8 cellular contexts compared by ENCODE assay signal in genomic region chr2:37325625-37326071, GRCh38. TPM values are rescaled to one million over a fixed set of nuclear protein-coding genes. Genes with fewer than 3 reads are reported as not detected.
DNase-seq lines count a peak whose midpoint lies in the region; ATAC-seq and TF ChIP-seq lines count a peak whose summit lies in the region.

No MANE protein-coding gene starts in this region.

- no peaks in the 10 kb centered on the region for H3K27me3 ChIP-seq in rectal smooth muscle tissue (ENCODE audit: control insufficient read depth, insufficient read depth, low read length)

- H3K36me3 ChIP-seq in rectal smooth muscle tissue (ENCODE audit: control insufficient read depth, insufficient read depth, low read length): no peaks in the 10 kb centered on the region

- peak overlapping the region; percentile 80 to 99 (median 87) for H3K4me3 Mint-ChIP-seq in T-cell

- no peaks in the 10 kb centered on the region for H3K36me3 Mint-ChIP-seq in T-cell

- POLR2A ChIA-PET in T-cell (lab: Charles Lee): interaction anchor here (0.6 to 0.7 kb wide), 2 partner anchors 71 to 1459 kb away, joined by 3 read pairs; no protein-coding TSS in a partner anchor

- peaks cover 34 to 41% (median 38%) of the 10 kb centered on the region in 3 donors for H3K4me1 Mint-ChIP-seq in T-cell

- no peak for ATAC-seq in T-cell (replicated peaks in 1 of 4)
- no peak for ATAC-seq in GM21367 (IDR thresholded peaks at IDR 0.05; ENCODE audit: unreplicated experiment)
- no peak for ATAC-seq in HG02623 (IDR thresholded peaks at IDR 0.05; ENCODE audit: unreplicated experiment)

- peak overlapping the region; percentile 50 for H3K4me3 ChIP-seq in GM12865 (ENCODE audit: low read depth, low read length)
- peak overlapping the region; percentile 83 to 92 for H3K4me3 ChIP-seq in foreskin fibroblast (ENCODE audit: low read depth in 1 of 2, low read length in 2 of 2)
- H3K4me3 ChIP-seq in rectal smooth muscle tissue (ENCODE audit: low read length): peak overlapping the region; percentile 90

- DNase-seq in GM12865 (ENCODE audit: low read depth) (no peak), T-cell (no peak), foreskin fibroblast (no peak), putamen (ENCODE audit: low spot score) (no peak), superior temporal gyrus (ENCODE audit: extremely low spot score) (no peak)

- CTCF ChIA-PET in T-cell (lab: Charles Lee): interaction anchor here in 1 of 2 donors (0.6 to 1.0 kb wide), 3 partner anchors 19 to 71 kb away, joined by 3 to 5 read pairs (median 4); partner anchors contain the start of gene QPCT

- peaks cover 3 to 20% of the 10 kb centered on the region in 2 donors for H3K27me3 Mint-ChIP-seq in T-cell

- no peaks in the 10 kb centered on the region for H3K9me3 Mint-ChIP-seq in T-cell

- H3K4me1 ChIP-seq in rectal smooth muscle tissue (ENCODE audit: control insufficient read depth, insufficient read depth, low read length): peaks cover 5% of the 10 kb centered on the region

- no peak overlapping the region for H3K9ac ChIP-seq in rectal smooth muscle tissue (ENCODE audit: low read length)

- no peak for TF ChIP-seq CTCF in GM12865 (IDR thresholded peaks at IDR 0.05; ENCODE audit: insufficient read depth, low read depth, low read length, missing control alignments)
- TF ChIP-seq CTCF in foreskin fibroblast (IDR thresholded peaks at IDR 0.05; ENCODE audit: low read depth, low read length): no peak

- H3K27ac Mint-ChIP-seq in T-cell: peak overlapping the region; percentile 28 to 58

- H3K27ac ChIP-seq in rectal smooth muscle tissue (ENCODE audit: low read depth, low read length): peak overlapping the region; percentile 88

RNA-seq across cellular contexts. Expression of gene PRKD3, which starts 1.0 kb away (rescaled TPM):
- 10 to 100 TPM; 30.6 to 45.5 (median 36.9) TPM for total RNA-seq in T-cell

RNA-seq across cellular contexts. Expression of gene QPCT, which starts 18.8 kb away (rescaled TPM):
- 1 to 10 TPM in 3 of 5 donors, not detected in 2; 1.1 to 3.1 (median 1.5) TPM for total RNA-seq in T-cell
